Comparison of ENCODE assay signal across 12 cellular contexts in the genomic region with DNA sequence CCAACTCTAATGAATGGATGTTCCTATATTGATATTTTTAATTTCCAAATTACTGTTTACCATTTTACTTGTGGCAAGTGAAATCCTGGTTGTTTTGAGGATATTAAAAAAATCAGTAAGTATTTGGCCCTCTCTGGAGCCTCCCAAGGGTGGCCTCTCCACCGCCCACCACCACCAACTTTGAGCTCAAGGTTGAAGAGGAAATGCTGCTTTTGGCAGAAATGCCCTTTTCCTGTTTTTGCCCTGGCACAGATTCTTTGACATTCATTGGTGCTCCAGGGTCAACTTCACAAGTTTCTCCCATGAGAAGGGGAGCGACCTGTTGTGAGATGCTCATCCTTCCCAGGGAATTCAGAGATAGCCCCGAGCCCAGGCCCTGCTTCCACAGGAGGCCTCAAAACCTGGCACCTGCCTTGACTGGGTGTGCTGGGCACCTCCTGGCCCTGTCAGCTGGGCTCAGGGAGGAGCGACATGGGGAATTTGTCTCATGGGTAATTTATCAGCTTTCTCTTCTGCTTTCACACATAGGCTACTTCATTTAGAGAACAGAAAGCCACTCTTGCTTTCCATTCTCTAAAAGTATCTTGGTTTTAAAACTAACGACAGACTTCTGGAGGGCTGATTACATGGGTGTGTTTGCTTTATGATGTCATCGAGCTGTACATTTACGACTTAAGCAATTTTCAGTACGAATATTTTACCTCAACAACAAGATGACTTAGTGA. TPM values are rescaled to one million over a fixed set of nuclear protein-coding genes. Genes with fewer than 3 reads are reported as not detected.
DNase-seq lines count a peak whose midpoint lies in the region; ATAC-seq, FAIRE-seq and TF ChIP-seq lines count a peak whose summit lies in the region.
"Had no signal": no experiment of that assay in that cellular context is flagged by ENCODE, and none has a peak within 500 bp of the region (broad histone marks: within the 10 kb centered on the region; RNA-seq: fewer than 3 reads in every experiment).

No MANE protein-coding gene starts in this region.

- FAIRE-seq in GM12891 (lab: Jason Lieb, UNC), result peak; percentile 61

- peak; percentile 40 for DNase-seq in GM12891 (ENCODE audit: insufficient read length, low spot score)
- peak; percentile 30 for DNase-seq in RPMI8226
- no peak for DNase-seq in epidermal melanocyte (ENCODE audit: insufficient read length, low spot score)
- no peak for DNase-seq in mesenteric fat pad (ENCODE audit: low spot score)
- no peak for DNase-seq in dedifferentiated amniotic fluid mesenchymal stem cell (ENCODE audit: extremely low spot score)
- DNase-seq in NCI-H1105 (lab: John Stamatoyannopoulos, UW), result no peak
- DNase-seq: DMS53, right lobe of liver had no signal

- ATAC-seq in GM19372 (IDR thresholded peaks at IDR 0.05; ENCODE audit: low read depth, unreplicated experiment) (peak; percentile 83), HG02973 (IDR thresholded peaks at IDR 0.05; ENCODE audit: unreplicated experiment) (peak; percentile 94)
- ATAC-seq: Panc1 had no signal

- TF ChIP-seq POLR2A in GM12891 (IDR thresholded peaks at IDR 0.05; ENCODE audit: low read depth, low read length), result no peak

TF ChIP-seq in GM12891, 5 proteins besides CTCF, POLR2A, EP300 and RAD21:
- TF ChIP-seq TAF1 (IDR thresholded peaks at IDR 0.05; ENCODE audit: low read depth, low read length), result no peak
- TF ChIP-seq SPI1 (IDR thresholded peaks at IDR 0.05; ENCODE audit: low read depth, low read length), result peak; percentile 71
- TF ChIP-seq POU2F2 (IDR thresholded peaks at IDR 0.05; ENCODE audit: low read depth, low read length), result no peak

RNA-seq across cellular contexts. Expression of a gene that starts 6.9 kb away (rescaled TPM):
- 0.05 TPM for polyA plus RNA-seq in GM12891 (2012; ENCODE audit: low read depth, missing spikeins)
- total RNA-seq in mesenteric fat pad, result 2.8 TPM
- total RNA-seq: HT1080 had no signal

Comparison
In these comparisons a context has a peak if more than half of its experiments do, and no peak if none do; other contexts are left out.
1. DNase-seq: peak in GM12891 (single experiment) and RPMI8226 (single experiment); none in epidermal melanocyte (single experiment), mesenteric fat pad (single experiment), dedifferentiated amniotic fluid mesenchymal stem cell (single experiment) and NCI-H1105 (single experiment).